8 cellular contexts compared by ENCODE assay signal in genomic region chr7:4681922-4682620, GRCh38. TPM values are rescaled to one million over a fixed set of nuclear protein-coding genes. Genes with fewer than 3 reads are reported as not detected.
A peak's percentile ranks its signal among the peaks of the same experiment; 100 is the strongest.
DNase-seq lines count a peak whose midpoint lies in the region; ATAC-seq, FAIRE-seq and TF ChIP-seq lines count a peak whose summit lies in the region.

FOXK1 (plus strand) TSS chr7:4682295; CDS start chr7:4682309, 14 bp downstream.

- H3K23ac ChIP-seq in H1 (ENCODE audit: insufficient read length) = no peak within 1 kb of the TSS
- H3K23ac ChIP-seq in mesenchymal stem cell (ENCODE audit: low read length in 2 of 2) = peak within 1 kb of the TSS in 1 of 2 experiments; percentile 99

- H2AFZ ChIP-seq in H1 (ENCODE audit: low read length) (no peak within 1 kb of the TSS), mesenchymal stem cell (ENCODE audit: low read depth, low read length) (peak within 1 kb of the TSS; percentile 74)

- H3K36me3 ChIP-seq in H1 (ENCODE audit: control insufficient read depth in 2 of 4, insufficient read depth in 4 of 4, low read length in 3 of 4) (no peaks in the 10 kb centered on the region), mesenchymal stem cell (ENCODE audit: control insufficient read depth in 1 of 2, insufficient read depth in 2 of 2, low read depth in 1 of 2, low read length in 2 of 2) (peaks cover 0 to 6% of the 10 kb centered on the region in 2 experiments)

- no peak within 1 kb of the TSS for H2BK120ac ChIP-seq in H1 (replicated peaks; ENCODE audit: low read depth, low read length)
- peak within 1 kb of the TSS; percentile 92 for H2BK120ac ChIP-seq in mesenchymal stem cell (ENCODE audit: low read depth, low read length)

- no peak for TF ChIP-seq POLR2A in H1 (IDR thresholded peaks at IDR 0.05; ENCODE audit: control extremely low read depth in 1 of 2, low read depth in 2 of 2, low read length in 2 of 2)

- H3K27me3 ChIP-seq in H1 (replicated peaks in 1 of 4; ENCODE audit: control insufficient read depth in 3 of 4, extremely low read depth in 1 of 4, insufficient read depth in 3 of 4, low read length in 3 of 4) (peaks cover 3 to 31% (median 15%) of the 10 kb centered on the region in 4 experiments), mesenchymal stem cell (ENCODE audit: control insufficient read depth in 1 of 2, insufficient read depth in 1 of 2, low read length in 2 of 2) (no peaks in the 10 kb centered on the region)

- 1% methylated on average over 18 of the region's 115 CpGs; no CpG with 5 or more reads in 1 of the 2 experiments for WGBS in H1 (ENCODE audit: extremely low coverage in 1 of 2, insufficient coverage in 1 of 2, insufficient read length in 1 of 2, insufficient replicate concordance in 2 of 2, low coverage in 1 of 2, low lambda C conversion rate in 2 of 2, missing lambda C conversion rate in 1 of 2), 2 experiments
- 4% methylated on average over 26 of the region's 115 CpGs for WGBS in mesenchymal stem cell

- H4K20me1 ChIP-seq in H1 (replicated peaks in 1 of 2; ENCODE audit: control insufficient read depth in 1 of 2, insufficient read depth in 2 of 2, low read length in 2 of 2) = peaks cover 5 to 24% of the 10 kb centered on the region in 2 experiments

- H3K4me2 ChIP-seq in H1 (ENCODE audit: insufficient read depth in 1 of 2, low read depth in 2 of 2, low read length in 2 of 2) (peak within 1 kb of the TSS; percentile 55 to 85), mesenchymal stem cell (ENCODE audit: low read length, poor library complexity, severe bottlenecking) (peak within 1 kb of the TSS; percentile 89)

- CTCF ChIA-PET in H1 (lab: Charles Lee; ENCODE audit: partially characterized antibody) = interaction anchor here (0.9 to 1.5 kb wide), 2 partner anchors 21 to 23 kb away, joined by 3 read pairs; no protein-coding TSS in a partner anchor

- H3K4me3 ChIP-seq in H1 (ENCODE audit: extremely low read depth in 1 of 4, insufficient read depth in 2 of 4, low read depth in 3 of 4, low read length in 4 of 4) (peak within 1 kb of the TSS; percentile 53 to 72 (median 58)), mesenchymal stem cell (ENCODE audit: insufficient read depth in 1 of 2, low read depth in 1 of 2, low read length in 2 of 2) (peak within 1 kb of the TSS; percentile 87 to 97)

- H2BK20ac ChIP-seq in H1 (ENCODE audit: low read length) = no peak within 1 kb of the TSS

- POLR2A ChIA-PET in H1 (lab: Charles Lee; ENCODE audit: partially characterized antibody) = interaction anchor here (1.0 to 2.5 kb wide), 2 partner anchors 10 to 41 kb away, joined by 4 to 18 read pairs; no protein-coding TSS in a partner anchor

- DNase-seq in AML-193 (lab: John Stamatoyannopoulos, UW) (peak; percentile 36 to 48), NCI-H82 (lab: John Stamatoyannopoulos, UW) (peak; percentile 83), H1 (ENCODE audit: low read depth in 1 of 2, low spot score in 2 of 2) (peak in 1 of 2 experiments; percentile 80), mesenchymal stem cell (peak; percentile 64)
- peak; percentile 90 for DNase-seq in activated CD8-positive, alpha-beta memory T cell treated with anti-CD3 and anti-CD28 coated beads for 24 hours
- DNase-seq in stimulated activated CD8-positive, alpha-beta memory T cell treated with anti-CD3 and anti-CD28 coated beads, Interleukin-15, amount 100 ng/mL, for 1 hour (ENCODE audit: low read depth) = peak; percentile 50

- H2BK12ac ChIP-seq in H1 (ENCODE audit: low read depth, low read length) = no peak within 1 kb of the TSS; the same call in 1 of the 2 replicates
- peak within 1 kb of the TSS; percentile 76 for H2BK12ac ChIP-seq in mesenchymal stem cell (ENCODE audit: low read length in 2 of 2)

- TF ChIP-seq CTCF in H1 (IDR thresholded peaks at IDR 0.05; ENCODE audit: control extremely low read depth in 1 of 3, insufficient read depth in 1 of 3, low read depth in 1 of 3, low read length in 3 of 3) = no peak

- H3K56ac ChIP-seq in H1 (replicated peaks; ENCODE audit: insufficient read length, low read depth, low read length) = peak within 1 kb of the TSS; percentile 16

- H3K9ac ChIP-seq in H1 (replicated peaks in 1 of 4; ENCODE audit: extremely low read depth in 1 of 4, low read depth in 3 of 4, low read length in 3 of 4) (peak within 1 kb of the TSS in 3 of 4 experiments; percentile 34 to 89 (median 58); a peak in 5 of 7 replicates), mesenchymal stem cell (ENCODE audit: low read length) (peak within 1 kb of the TSS; percentile 96)

- H4K5ac ChIP-seq in H1 (ENCODE audit: insufficient read length, low read depth, low read length) = no peak within 1 kb of the TSS

- H2BK15ac ChIP-seq in H1 (ENCODE audit: low read length) = no peak within 1 kb of the TSS
- H2BK15ac ChIP-seq in mesenchymal stem cell (ENCODE audit: low read depth, poor library complexity, severe bottlenecking) = peak within 1 kb of the TSS; percentile 96

- H4K8ac ChIP-seq in H1 (ENCODE audit: extremely low read depth, insufficient read depth, low read length) = peak within 1 kb of the TSS; percentile 25
- peak within 1 kb of the TSS; percentile 97 for H4K8ac ChIP-seq in mesenchymal stem cell (ENCODE audit: low read length)

- no peak within 1 kb of the TSS for H3K14ac ChIP-seq in H1 (ENCODE audit: insufficient read length)
- H3K14ac ChIP-seq in mesenchymal stem cell (ENCODE audit: low read length in 2 of 2) = peak within 1 kb of the TSS; percentile 98 to 99

- H3K9me3 ChIP-seq in H1 (ENCODE audit: insufficient read depth in 2 of 2, low read depth in 1 of 2, low read length in 1 of 2) (peaks cover 0 to 6% of the 10 kb centered on the region in 2 experiments; a peak in 2 of 4 replicates), mesenchymal stem cell (ENCODE audit: control insufficient read depth, low read length) (no peaks in the 10 kb centered on the region)

- H4K91ac ChIP-seq in H1 (replicated peaks; ENCODE audit: insufficient read length, low read length) (no peak within 1 kb of the TSS), mesenchymal stem cell (ENCODE audit: low read length) (peak within 1 kb of the TSS; percentile 99)

- H3K27ac ChIP-seq in H1 (ENCODE audit: low read depth, low read length) (no peak within 1 kb of the TSS), mesenchymal stem cell (ENCODE audit: low read length, poor library complexity, severe bottlenecking) (peak within 1 kb of the TSS; percentile 91)

- H3K23me2 ChIP-seq in H1 (ENCODE audit: low read depth, low read length) = peaks cover 9% of the 10 kb centered on the region; the same call in 1 of the 2 replicates

- H3K4me1 ChIP-seq in H1 (replicated peaks in 1 of 4; ENCODE audit: control insufficient read depth in 3 of 4, insufficient read depth in 4 of 4, low read length in 3 of 4) (peaks cover 0 to 6% (median 5%) of the 10 kb centered on the region in 4 experiments; a peak in 5 of 7 replicates), mesenchymal stem cell (ENCODE audit: control insufficient read depth, insufficient read depth, low read depth, low read length) (peaks cover 10% of the 10 kb centered on the region)

- FAIRE-seq in H1 (lab: Jason Lieb, UNC) = no peak

- H3K18ac ChIP-seq in H1 (ENCODE audit: extremely low read depth, low read length) (peak within 1 kb of the TSS; percentile 38; the same call in 1 of the 2 replicates), mesenchymal stem cell (ENCODE audit: low read depth in 1 of 2, low read length in 2 of 2) (peak within 1 kb of the TSS; percentile 98 to 99)

- H2BK5ac ChIP-seq in H1 (ENCODE audit: low read depth, low read length) = no peak within 1 kb of the TSS
- peak within 1 kb of the TSS; percentile 76 for H2BK5ac ChIP-seq in mesenchymal stem cell (ENCODE audit: low read depth, low read length, poor library complexity, severe bottlenecking)

- H2AK5ac ChIP-seq in H1 (ENCODE audit: low read depth, low read length) (peak within 1 kb of the TSS; percentile 95; the same call in 1 of the 2 replicates), mesenchymal stem cell (ENCODE audit: low read length, severe bottlenecking) (peak within 1 kb of the TSS; percentile 61)

- ATAC-seq in GM19025 (IDR thresholded peaks at IDR 0.05; ENCODE audit: low read depth, unreplicated experiment) (peak; percentile 65), HG03196 (IDR thresholded peaks at IDR 0.05; ENCODE audit: unreplicated experiment) (peak; percentile 61)

- no peak for TF ChIP-seq EP300 in H1 (IDR thresholded peaks at IDR 0.05; ENCODE audit: borderline replicate concordance in 1 of 2, low read depth in 2 of 2, low read length in 2 of 2)

- peaks cover 3 to 6% of the 10 kb centered on the region in 2 experiments; a peak in 2 of 4 replicates for H3K79me2 ChIP-seq in H1 (ENCODE audit: control insufficient read depth in 1 of 2, insufficient read depth in 2 of 2, low read length in 2 of 2)

- no peak; a peak in 1 of 4 replicates for TF ChIP-seq RAD21 in H1 (IDR thresholded peaks at IDR 0.05 in 1 of 2, conservative IDR thresholded peaks at IDR 0.05 in 1 of 2; ENCODE audit: low read depth in 2 of 2, low read length in 2 of 2)

- H3K4ac ChIP-seq in H1 (replicated peaks; ENCODE audit: insufficient read length, low read depth, low read length) = no peak within 1 kb of the TSS
- H3K4ac ChIP-seq in mesenchymal stem cell (ENCODE audit: low read depth in 1 of 2, low read length in 2 of 2) = peak within 1 kb of the TSS; percentile 84 to 98

- H3K79me1 ChIP-seq in H1 (ENCODE audit: low read depth, low read length) (peaks cover 2% of the 10 kb centered on the region; the same call in 1 of the 2 replicates), mesenchymal stem cell (replicated peaks; ENCODE audit: low read length, poor library complexity, severe bottlenecking) (no peaks in the 10 kb centered on the region)

TF ChIP-seq in H1, 55 proteins besides CTCF, POLR2A, EP300 and RAD21 (continues in another document):
- TF ChIP-seq HDAC6 (IDR thresholded peaks at IDR 0.05; ENCODE audit: low read depth, low read length) (no peak), PHF8 (conservative IDR thresholded peaks at IDR 0.05; ENCODE audit: low read depth, low read length) (0 out of 2 replicates have a peak, but pooled peaks have one; percentile 4)

RNA-seq across cellular contexts. Expression of gene FOXK1, which starts in this region (rescaled TPM):
- total RNA-seq in H1 (2021; fragmentation: NEBNext Ultra II Directional; extraction: Animal tissue kit (Norgen Biotek cat#: 25700)) = 8.5 and 8.6 TPM in 2 replicates
- 2.0 and 2.5 TPM in 2 replicates for polyA plus RNA-seq in H1 (2011; rRNA removed)
- 1.1 TPM for polyA plus RNA-seq in H1 (2011; cell fraction: cytosol; rRNA removed)
- 3.7 TPM for polyA plus RNA-seq in H1 (2011; cell fraction: nucleus; rRNA removed)
- 2.4 to 3.2 TPM (median 3.1 TPM) in 4 replicates for polyA plus RNA-seq in H1 (2012, experiment 1 of 2)
- polyA plus RNA-seq in H1 (2012, experiment 2 of 2) = 2.7 TPM
- polyA plus RNA-seq in H1 (2013, experiment 1 of 2) = 2.8 TPM
- polyA plus RNA-seq in H1 (2013, experiment 2 of 2) = 2.5 TPM
- polyA minus RNA-seq in H1 (2011; rRNA and poly(A)+ RNA removed) = 2.9 and 3.8 TPM in 2 replicates
- 8.0 TPM for polyA minus RNA-seq in H1 (2011; cell fraction: cytosol; rRNA and poly(A)+ RNA removed)
- 5.4 TPM for polyA minus RNA-seq in H1 (2011; cell fraction: nucleus; rRNA and poly(A)+ RNA removed)
- 12.9 TPM for polyA plus RNA-seq in mesenchymal stem cell (2013, experiment 1 of 2)
- polyA plus RNA-seq in mesenchymal stem cell (2013, experiment 2 of 2) = 12.3 TPM
